13 cellular contexts compared by ENCODE assay signal in the genomic region with DNA sequence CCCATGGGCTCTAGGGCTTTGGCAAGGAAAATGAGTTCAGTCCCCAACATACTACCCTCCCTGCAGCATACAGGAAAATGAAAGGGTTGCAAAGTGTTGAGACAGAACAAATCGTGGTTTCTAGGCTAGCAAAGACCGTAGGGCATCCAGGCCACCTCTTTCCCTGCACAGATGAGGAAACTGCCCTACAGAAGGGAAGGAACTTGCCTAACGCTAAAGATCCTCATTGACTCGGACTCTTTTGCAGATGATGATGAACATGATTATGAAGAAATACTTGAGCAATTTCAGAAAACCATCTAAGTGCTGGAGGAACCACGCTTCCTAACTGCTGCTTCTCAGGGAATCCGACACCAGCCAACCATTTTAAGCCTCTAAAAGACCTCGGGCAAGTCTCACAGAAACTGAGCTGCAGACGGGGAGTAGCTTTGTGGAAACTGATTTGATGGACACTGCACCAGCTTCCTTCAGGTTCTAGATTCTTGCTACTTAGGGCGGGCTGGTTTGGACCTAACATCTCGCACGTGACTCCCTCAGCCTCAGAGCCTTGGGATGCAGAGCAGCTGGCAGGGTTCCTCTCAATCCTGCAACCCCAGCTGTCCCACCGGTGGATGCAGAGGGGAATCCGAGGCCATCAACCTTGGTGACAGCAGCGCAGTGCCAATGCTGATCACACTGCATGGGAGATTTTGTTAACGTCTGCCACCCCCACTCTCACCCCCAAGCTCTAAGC. TPM values are rescaled to one million over a fixed set of nuclear protein-coding genes. Genes with fewer than 3 reads are reported as not detected.
DNase-seq lines count a peak whose midpoint lies in the region; ATAC-seq and TF ChIP-seq lines count a peak whose summit lies in the region.
"Had no signal": no experiment of that assay in that cellular context is flagged by ENCODE, and none has a peak within 500 bp of the region (broad histone marks: within the 10 kb centered on the region; RNA-seq: fewer than 3 reads in every experiment).

No MANE protein-coding gene starts in this region.

- H3K4me3 ChIP-seq in KMS-11 (IDR thresholded peaks at IDR 0.05; ENCODE audit: insufficient read depth, low read depth, low read length) (peak overlapping the region; percentile 67), mononuclear cell (ENCODE audit: low read length) (peak overlapping the region; percentile 2), A673 (ENCODE audit: low read depth, low read length, poor library complexity, severe bottlenecking) (no peak overlapping the region)
- H3K4me3 ChIP-seq: thoracic aorta had no signal

- peaks cover 4% of the 10 kb centered on the region; the same call in 1 of the 2 replicates for H3K79me2 ChIP-seq in KMS-11 (ENCODE audit: insufficient read depth, low read depth)

- BruUV-seq in A673 (replicated peaks; lab: Mats Ljungman, UMichigan) = no TSS peak

- POLR2A ChIA-PET in A673 (lab: Charles Lee; ENCODE audit: low non-redundant PET) = no interaction called here

- no peak for ATAC-seq in HG03378 (IDR thresholded peaks at IDR 0.05; ENCODE audit: unreplicated experiment)

- H3K36me3 ChIP-seq in KMS-11 (ENCODE audit: insufficient read depth) = no peaks in the 10 kb centered on the region
- peaks cover 5% of the 10 kb centered on the region for H3K36me3 ChIP-seq in A673 (ENCODE audit: insufficient read depth, low read length, poor library complexity, severe bottlenecking)

- TF ChIP-seq CTCF in KMS-11 (conservative IDR thresholded peaks at IDR 0.05; ENCODE audit: low read depth, low read length) (no peak), A673 (conservative IDR thresholded peaks at IDR 0.05; ENCODE audit: low read depth, low read length) (no peak)

- intact Hi-C loops in A673 (cut with micrococcal nuclease; ENCODE audit: unreplicated experiment) = no loop called here

- H3K27me3 ChIP-seq in KMS-11 (ENCODE audit: insufficient read depth, low read depth) (no peaks in the 10 kb centered on the region), mononuclear cell (ENCODE audit: insufficient read depth, low read length) (no peaks in the 10 kb centered on the region), A673 (replicated peaks; ENCODE audit: insufficient read depth, low read depth, low read length, poor library complexity) (no peaks in the 10 kb centered on the region)

- no peak overlapping the region for H2AFZ ChIP-seq in KMS-11 (ENCODE audit: low read depth)

- CTCF ChIA-PET in A673 (lab: Charles Lee) = no interaction called here

- H3K9me3 ChIP-seq in mononuclear cell (ENCODE audit: low read depth, low read length) (no peaks in the 10 kb centered on the region), A673 (ENCODE audit: low read depth, low read length, poor library complexity, severe bottlenecking) (no peaks in the 10 kb centered on the region)
- H3K9me3 ChIP-seq: thoracic aorta had no signal

- H3K4me2 ChIP-seq in KMS-11 = peak overlapping the region; percentile 63

- H3K9ac ChIP-seq in KMS-11 = peak overlapping the region; percentile 22; the same call in 1 of the 2 replicates

- H3K27ac ChIP-seq in KMS-11 (peak overlapping the region; percentile 89), A673 (ENCODE audit: low read depth, low read length, poor library complexity, severe bottlenecking) (no peak overlapping the region)

- H3K4me1 ChIP-seq in KMS-11 (ENCODE audit: low read depth, poor library complexity, severe bottlenecking) (peaks cover 93% of the 10 kb centered on the region), mononuclear cell (ENCODE audit: insufficient read depth, low read length) (peaks cover 99% of the 10 kb centered on the region), A673 (ENCODE audit: insufficient read depth, low read length, poor library complexity, severe bottlenecking) (no peaks in the 10 kb centered on the region)

- no peaks in the 10 kb centered on the region for H4K20me1 ChIP-seq in KMS-11 (ENCODE audit: insufficient read depth)

- DNase-seq in Ammon's horn (ENCODE audit: low spot score) = peak; percentile 21
- DNase-seq in amniotic epithelial cell (ENCODE audit: low read depth) = peak; percentile 25
- DNase-seq in A673 (ENCODE audit: low spot score) = no peak
- DNase-seq in NCI-H128 (lab: John Stamatoyannopoulos, UW; ENCODE audit: unreplicated experiment) = no peak
- no peak for DNase-seq in NCI-H446 (lab: John Stamatoyannopoulos, UW)
- DNase-seq: activated CD4-positive, alpha-beta T cell treated with anti-CD3 and anti-CD28 coated beads for 48 hours; mesendoderm; NCI-H1417 had no signal

RNA-seq across cellular contexts. Expression of a gene that starts 13.4 kb away (rescaled TPM):
- total RNA-seq in mononuclear cell (270 TPM), A673 (2021) (2.0 and 5.0 TPM in 2 replicates)

RNA-seq across cellular contexts. Expression of a gene that starts 28.6 kb away (rescaled TPM):
- total RNA-seq in mononuclear cell (16.4 TPM), A673 (2021) (73.6 and 88.9 TPM in 2 replicates)

RNA-seq across cellular contexts. Expression of a gene that starts 49.0 kb away (rescaled TPM):
- 0.10 TPM for total RNA-seq in mononuclear cell
- 0.61 and 0.62 TPM in 2 replicates for total RNA-seq in A673 (2021)
- total RNA-seq: RPMI7951, thoracic aorta had no signal

RNA-seq across cellular contexts. Expression of a gene that starts 55.2 kb away (rescaled TPM):
- total RNA-seq in mononuclear cell = 31.4 TPM
- total RNA-seq in A673 (2021) = 60.9 and 68.8 TPM in 2 replicates

Comparison
In these comparisons a context has a peak if more than half of its experiments do, and no peak if none do; other contexts are left out.
1. DNase-seq: peak in Ammon's horn (single experiment) and amniotic epithelial cell (single experiment); none in A673 (single experiment), NCI-H128 (single experiment) and NCI-H446 (0 of 2).
2. RNA of a gene that starts 13.4 kb away (total RNA-seq): 270 TPM in mononuclear cell (single experiment); 2.0 to 5.0 TPM in A673; every median in the first group is over 10 times any median in the second.